In the genomic region with DNA sequence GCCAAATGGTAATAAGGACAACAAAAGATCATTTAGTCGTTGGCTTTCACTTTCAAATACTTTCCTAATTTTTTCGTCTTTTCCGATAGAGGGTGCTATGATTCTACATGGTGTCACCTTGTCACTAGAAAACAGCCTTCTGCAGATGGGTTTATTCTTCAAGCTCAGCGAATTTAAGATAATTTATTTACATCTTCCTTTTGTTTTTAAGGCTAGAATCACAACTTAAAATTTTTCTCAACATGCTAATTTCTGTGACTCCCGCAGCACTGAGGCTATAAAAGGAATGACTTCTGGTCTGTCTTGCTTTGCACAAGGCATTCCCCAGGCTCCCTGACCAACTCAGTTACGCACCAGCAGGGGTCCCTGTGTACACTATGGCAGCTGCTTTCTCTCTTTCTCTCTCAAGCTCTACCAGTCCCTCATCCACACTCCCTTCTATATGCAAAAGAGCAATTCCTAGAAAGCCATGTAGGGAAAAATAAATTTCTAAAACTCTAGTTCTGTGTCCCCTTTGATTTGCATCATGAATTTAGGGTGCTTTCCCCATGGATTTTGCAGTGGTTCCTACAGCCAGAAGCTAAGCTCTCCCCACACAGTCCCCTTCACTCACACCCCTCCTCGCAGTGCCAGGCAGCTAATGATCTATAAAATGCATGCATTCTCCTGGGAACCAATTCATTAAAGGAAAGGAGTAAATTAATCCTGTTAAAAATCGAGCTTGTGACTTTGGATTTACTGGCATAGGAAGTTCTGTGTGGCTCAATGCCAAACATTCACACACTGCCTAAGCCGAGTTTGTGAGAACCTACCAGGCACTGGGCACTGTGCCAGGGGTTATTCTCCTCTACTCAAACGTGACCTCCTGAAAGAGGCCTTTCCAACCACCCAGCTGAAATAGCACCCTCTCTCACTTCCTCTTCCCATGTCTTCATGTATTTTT, we compare ENCODE assay signal across 8 cellular contexts.
DNase-seq lines count a peak whose midpoint lies in the region; ATAC-seq and TF ChIP-seq lines count a peak whose summit lies in the region.

No MANE protein-coding gene starts in this region.

- ATAC-seq in Right ventricle myocardium inferior (peak; percentile 92), HG02588 (IDR thresholded peaks at IDR 0.05; ENCODE audit: unreplicated experiment) (peak; percentile 72)

- DNase-seq in Right ventricle myocardium inferior (ENCODE audit: missing footprints) (peak; percentile 65), cardiac septum (ENCODE audit: low spot score) (no peak), MG63 (peak; percentile 48), RKO (ENCODE audit: low spot score) (peak; percentile 88), astrocyte of the hippocampus (ENCODE audit: low read depth, low spot score) (peak; percentile 90), hepatic stellate cell (ENCODE audit: low spot score) (peak; percentile 42), retinal pigment epithelial cell (ENCODE audit: low read depth) (peak; percentile 99)

- no peaks in the 10 kb centered on the region for H3K9me3 ChIP-seq in MG63

- TF ChIP-seq CTCF in retinal pigment epithelial cell (conservative IDR thresholded peaks at IDR 0.05; ENCODE audit: low read depth, low read length) = peak; percentile 75

- H3K27me3 ChIP-seq in MG63 = no peaks in the 10 kb centered on the region

- H3K4me3 ChIP-seq in MG63 (no peak overlapping the region), retinal pigment epithelial cell (ENCODE audit: low read length) (peak overlapping the region; percentile 27)

- intact Hi-C loops in Right ventricle myocardium inferior (cut with DNase I) = loop anchor here (2.0 kb wide), 1 partner anchor 105 kb away; no protein-coding TSS in a partner anchor
- intact Hi-C loops in cardiac septum (cut with DNase I) = loop anchor here (5.0 kb wide), 1 partner anchor 104 kb away; no protein-coding TSS in a partner anchor

- H3K36me3 ChIP-seq in MG63 = no peaks in the 10 kb centered on the region
